ENCODE assay signal across 8 cellular contexts in the genomic region with DNA sequence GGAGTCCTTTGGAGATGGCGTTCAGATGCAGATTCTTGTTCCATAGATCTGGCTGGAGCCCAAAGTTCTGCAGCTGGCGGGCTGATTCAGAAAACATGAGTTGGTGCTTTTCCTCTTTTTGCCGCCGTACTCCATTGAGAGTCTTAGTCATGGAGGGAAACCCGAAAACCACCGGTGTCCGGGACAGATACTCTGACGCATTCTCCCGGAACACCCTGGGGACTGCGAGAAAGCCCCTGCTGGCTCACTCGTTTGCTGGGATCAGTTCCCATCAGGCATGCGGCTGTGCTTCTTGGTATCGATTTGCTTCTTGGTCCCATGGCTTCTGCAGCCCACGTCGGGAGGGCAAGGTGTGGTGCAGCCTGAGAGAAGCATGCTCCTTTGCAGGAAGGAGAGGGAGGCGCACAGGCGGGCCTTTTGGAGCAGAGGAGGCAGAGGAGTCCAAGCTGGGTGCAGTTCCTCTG. TPM values are rescaled to one million over a fixed set of nuclear protein-coding genes. Genes with fewer than 3 reads are reported as not detected.
A peak's percentile ranks its signal among the peaks of the same experiment; 100 is the strongest.
DNase-seq lines count a peak whose midpoint lies in the region; ATAC-seq and TF ChIP-seq lines count a peak whose summit lies in the region.

No MANE protein-coding gene starts in this region.

- H3K27ac Mint-ChIP-seq in memory B cell: no peak overlapping the region

- H3K4me3 ChIP-seq in AG04450 (ENCODE audit: low read depth, low read length): peak overlapping the region; percentile 17
- no peak overlapping the region for H3K4me3 ChIP-seq in upper lobe of right lung

- POLR2A ChIA-PET in AG04450 (lab: Yijun Ruan, JAX): interaction anchor here (1.0 to 2.6 kb wide), 2 partner anchors 31 to 230 kb away, joined by 4 to 13 read pairs; a partner anchor contains a TSS

- CTCF ChIA-PET in AG04450 (lab: Charles Lee): interaction anchor here (0.7 to 3.2 kb wide), 3 partner anchors 16 to 230 kb away, joined by 3 to 18 read pairs (median 7); a partner anchor contains a TSS

- peaks cover 5% of the 10 kb centered on the region for H3K36me3 Mint-ChIP-seq in memory B cell

- H3K27ac ChIP-seq in AG04450 (ENCODE audit: low read depth, low read length) (peak overlapping the region; percentile 81), upper lobe of right lung (peak overlapping the region; percentile 17)

- TF ChIP-seq CTCF in AG04450 (IDR thresholded peaks at IDR 0.05; ENCODE audit: low read depth, low read length) (no peak), upper lobe of right lung (IDR thresholded peaks at IDR 0.05) (no peak)

- H3K4me1 ChIP-seq in upper lobe of right lung: peaks cover 20% of the 10 kb centered on the region

- H3K4me3 Mint-ChIP-seq in memory B cell: no peak overlapping the region

- H3K9me3 Mint-ChIP-seq in memory B cell: no peaks in the 10 kb centered on the region

- ATAC-seq in HG03045 (IDR thresholded peaks at IDR 0.05; ENCODE audit: unreplicated experiment): peak; percentile 47
- peak; percentile 34 for ATAC-seq in memory B cell (ENCODE audit: low read depth)
- peak; percentile 60 for ATAC-seq in upper lobe of right lung
- no peak for ATAC-seq in GM21381 (IDR thresholded peaks at IDR 0.05; ENCODE audit: unreplicated experiment)

- no peaks in the 10 kb centered on the region; the same call in 1 of the 2 replicates for H3K9me3 ChIP-seq in AG04450 (ENCODE audit: control insufficient read depth, insufficient read depth, low read length)
- no peaks in the 10 kb centered on the region for H3K9me3 ChIP-seq in upper lobe of right lung

- H3K36me3 ChIP-seq in upper lobe of right lung: peaks cover 6% of the 10 kb centered on the region

- H3K27me3 ChIP-seq in AG04450 (ENCODE audit: control insufficient read depth, insufficient read depth, low read length) (no peaks in the 10 kb centered on the region), upper lobe of right lung (no peaks in the 10 kb centered on the region)

- no peaks in the 10 kb centered on the region for H3K27me3 Mint-ChIP-seq in memory B cell

- DNase-seq in AG04450 (ENCODE audit: low read depth, low spot score) (peak; percentile 75), astrocyte of the hippocampus (ENCODE audit: low read depth, low spot score) (peak; percentile 89), memory B cell (ENCODE audit: low spot score in 2 of 2) (no peak), upper lobe of right lung (no peak), DMS53 (lab: John Stamatoyannopoulos, UW) (no peak), NCI-H2196 (lab: John Stamatoyannopoulos, UW; ENCODE audit: unreplicated experiment) (no peak)

- intact Hi-C loops in upper lobe of right lung (cut with DNase I): no loop called here

- H3K4me1 Mint-ChIP-seq in memory B cell: peaks cover 44% of the 10 kb centered on the region

RNA-seq across cellular contexts. Expression of a gene that starts 30.8 kb away (rescaled TPM):
- polyA plus RNA-seq in AG04450 (2011; rRNA removed): 24.3 and 26.6 TPM in 2 replicates
- 18.9 and 22.3 TPM in 2 replicates for polyA minus RNA-seq in AG04450 (2011; rRNA and poly(A)+ RNA removed)
- total RNA-seq in upper lobe of right lung: 77.2 TPM

Comparison
In these comparisons a context has a peak if more than half of its experiments do, and no peak if none do; other contexts are left out.
1. DNase-seq: peak in AG04450 (single experiment) and astrocyte of the hippocampus (single experiment); none in memory B cell (0 of 2), upper lobe of right lung (single experiment), DMS53 (single experiment) and NCI-H2196 (single experiment).